Comparison of ENCODE assay signal across 14 cellular contexts in genomic region chr10:32328499-32328898, GRCh38. TPM values are rescaled to one million over a fixed set of nuclear protein-coding genes. Genes with fewer than 3 reads are reported as not detected.
DNase-seq lines count a peak whose midpoint lies in the region; ATAC-seq and TF ChIP-seq lines count a peak whose summit lies in the region.
"Had no signal": no experiment of that assay in that cellular context is flagged by ENCODE, and none has a peak within 500 bp of the region (broad histone marks: within the 10 kb centered on the region; RNA-seq: fewer than 3 reads in every experiment).

No MANE protein-coding gene starts in this region.

- POLR2A ChIA-PET in A673 (lab: Charles Lee; ENCODE audit: low non-redundant PET): interaction anchor here (0.6 kb wide), 1 partner anchor 642 kb away, joined by 3 read pairs; no protein-coding TSS in a partner anchor

- peaks cover 67% of the 10 kb centered on the region for H3K4me1 Mint-ChIP-seq in activated T-helper 2 cell treated with anti-CD3 and anti-CD28 coated beads, Interferon-gamma antibody, Interleukin-2, Interleukin-4, amounts not matched to agents 10 μg/mL and 5 μg/mL and 100 μg/mL, durations not matched to agents 14 hours and 24 hours and 36 hours (ENCODE audit: low read depth)
- H3K4me1 Mint-ChIP-seq in memory B cell: peaks cover 58% of the 10 kb centered on the region

- no peak for TF ChIP-seq CTCF in A673 (conservative IDR thresholded peaks at IDR 0.05; ENCODE audit: low read depth, low read length)

- CTCF ChIA-PET in A673 (lab: Charles Lee): no interaction called here

- H3K4me1 ChIP-seq in subcutaneous abdominal adipose tissue (ENCODE audit: control insufficient read depth in 5 of 5, insufficient read depth in 5 of 5, low read length in 5 of 5) (peaks cover 6 to 76% (median 71%) of the 10 kb centered on the region in 5 donors), A673 (ENCODE audit: insufficient read depth, low read length, poor library complexity, severe bottlenecking) (peaks cover 66% of the 10 kb centered on the region)
- H3K4me1 ChIP-seq: SJCRH30 had no signal

- H3K4me3 ChIP-seq in subcutaneous abdominal adipose tissue (ENCODE audit: low read depth in 1 of 5, low read length in 5 of 5) (no peak overlapping the region), A673 (ENCODE audit: low read depth, low read length, poor library complexity, severe bottlenecking) (no peak overlapping the region)
- H3K4me3 ChIP-seq: SJCRH30 had no signal

- no peak overlapping the region for H3K4me3 Mint-ChIP-seq in activated T-helper 2 cell treated with anti-CD3 and anti-CD28 coated beads, Interferon-gamma antibody, Interleukin-2, Interleukin-4, amounts not matched to agents 10 μg/mL and 5 μg/mL and 100 μg/mL, durations not matched to agents 14 hours and 24 hours and 36 hours (ENCODE audit: low read depth)
- peak overlapping the region; percentile 2 for H3K4me3 Mint-ChIP-seq in memory B cell

- H3K27me3 ChIP-seq in subcutaneous abdominal adipose tissue (ENCODE audit: control insufficient read depth in 5 of 5, insufficient read depth in 4 of 5, low read length in 5 of 5) (no peaks in the 10 kb centered on the region), A673 (replicated peaks; ENCODE audit: insufficient read depth, low read depth, low read length, poor library complexity) (no peaks in the 10 kb centered on the region)
- H3K27me3 ChIP-seq: SJCRH30 had no signal

- no peak overlapping the region for H3K9ac ChIP-seq in subcutaneous abdominal adipose tissue (ENCODE audit: low read length in 5 of 5)

- no TSS peak for BruUV-seq in A673 (replicated peaks; lab: Mats Ljungman, UMichigan)

- DNase-seq in left cardiac atrium (no peak), cardiac septum (ENCODE audit: low spot score) (no peak), memory B cell (ENCODE audit: low spot score in 2 of 2) (no peak), EL (no peak), A673 (ENCODE audit: low spot score) (no peak), RPMI8226 (no peak)
- DNase-seq in activated T-helper 2 cell treated with anti-CD3 and anti-CD28 coated beads, Interferon-gamma antibody, Interleukin-2, Interleukin-4, amounts not matched to agents 10 μg/mL and 5 μg/mL and 100 μg/mL, durations not matched to agents 14 hours and 24 hours and 36 hours (ENCODE audit: low spot score): no peak
- DNase-seq: amygdala, cortex of kidney, HCEC 1CT, NCI-H1092 treated with DMSO at 0.1 percent for 48 hours, NCI-H226, SJCRH30 had no signal

- ATAC-seq in left cardiac atrium (peak; percentile 28 to 35), memory B cell (ENCODE audit: low read depth) (no peak)

- intact Hi-C loops in left cardiac atrium (cut with DNase I): no loop called here
- intact Hi-C loops in cardiac septum (cut with DNase I): no loop called here
- intact Hi-C loops in activated T-helper 2 cell treated with anti-CD3 and anti-CD28 coated beads, Interferon-gamma antibody, Interleukin-2, Interleukin-4, amounts not matched to agents 10 μg/mL and 5 μg/mL and 100 μg/mL, durations not matched to agents 14 hours and 24 hours and 36 hours (cut with micrococcal nuclease): no loop called here
- intact Hi-C loops in A673 (cut with micrococcal nuclease; ENCODE audit: unreplicated experiment): no loop called here

- H3K27me3 Mint-ChIP-seq in activated T-helper 2 cell treated with anti-CD3 and anti-CD28 coated beads, Interferon-gamma antibody, Interleukin-2, Interleukin-4, amounts not matched to agents 10 μg/mL and 5 μg/mL and 100 μg/mL, durations not matched to agents 14 hours and 24 hours and 36 hours (ENCODE audit: low read depth): no peaks in the 10 kb centered on the region
- no peaks in the 10 kb centered on the region for H3K27me3 Mint-ChIP-seq in memory B cell

- H3K27ac ChIP-seq in subcutaneous abdominal adipose tissue (ENCODE audit: low read depth, low read length): peak overlapping the region; percentile 63
- no peak overlapping the region for H3K27ac ChIP-seq in A673 (ENCODE audit: low read depth, low read length, poor library complexity, severe bottlenecking)
- H3K27ac ChIP-seq: SJCRH30 had no signal

- H3K36me3 ChIP-seq in subcutaneous abdominal adipose tissue (ENCODE audit: control insufficient read depth in 5 of 5, insufficient read depth in 5 of 5, low read length in 5 of 5): peaks cover 0 to 7% (median 0%) of the 10 kb centered on the region in 5 donors
- H3K36me3 ChIP-seq in A673 (ENCODE audit: insufficient read depth, low read length, poor library complexity, severe bottlenecking): peaks cover 30% of the 10 kb centered on the region

- no peaks in the 10 kb centered on the region for H3K9me3 Mint-ChIP-seq in activated T-helper 2 cell treated with anti-CD3 and anti-CD28 coated beads, Interferon-gamma antibody, Interleukin-2, Interleukin-4, amounts not matched to agents 10 μg/mL and 5 μg/mL and 100 μg/mL, durations not matched to agents 14 hours and 24 hours and 36 hours
- H3K9me3 Mint-ChIP-seq in memory B cell: no peaks in the 10 kb centered on the region

- H3K9me3 ChIP-seq in subcutaneous abdominal adipose tissue (ENCODE audit: control insufficient read depth in 5 of 5, low read length in 5 of 5) (no peaks in the 10 kb centered on the region), A673 (ENCODE audit: low read depth, low read length, poor library complexity, severe bottlenecking) (no peaks in the 10 kb centered on the region)
- H3K9me3 ChIP-seq: SJCRH30 had no signal

- H3K27ac Mint-ChIP-seq in activated T-helper 2 cell treated with anti-CD3 and anti-CD28 coated beads, Interferon-gamma antibody, Interleukin-2, Interleukin-4, amounts not matched to agents 10 μg/mL and 5 μg/mL and 100 μg/mL, durations not matched to agents 14 hours and 24 hours and 36 hours: peak overlapping the region; percentile 43
- H3K27ac Mint-ChIP-seq in memory B cell: peak overlapping the region; percentile 83

- peaks cover 41% of the 10 kb centered on the region for H3K36me3 Mint-ChIP-seq in activated T-helper 2 cell treated with anti-CD3 and anti-CD28 coated beads, Interferon-gamma antibody, Interleukin-2, Interleukin-4, amounts not matched to agents 10 μg/mL and 5 μg/mL and 100 μg/mL, durations not matched to agents 14 hours and 24 hours and 36 hours (ENCODE audit: low read depth)
- H3K36me3 Mint-ChIP-seq in memory B cell: peaks cover 4% of the 10 kb centered on the region

RNA-seq across cellular contexts. Expression of gene EPC1, which starts 18.5 kb away (rescaled TPM):
- total RNA-seq in left cardiac atrium (10 to 100 TPM; 21.0 to 23.0 TPM), cardiac septum (27.1 TPM), A673 (2021) (75.7 and 75.8 TPM in 2 replicates)
- 35.3 and 35.4 TPM in 2 replicates for total RNA-seq in activated T-helper 2 cell treated with anti-CD3 and anti-CD28 coated beads, Interferon-gamma antibody, Interleukin-2, Interleukin-4, amounts not matched to agents 10 μg/mL and 5 μg/mL and 100 μg/mL, durations not matched to agents 14 hours and 24 hours and 36 hours
